26 cellular contexts compared by ENCODE assay signal in genomic region chr10:110548002-110548401, GRCh38.
"Had no signal": no experiment of that assay in that cellular context is flagged by ENCODE, and none has a peak within 500 bp of the region (broad histone marks: within the 10 kb centered on the region; RNA-seq: fewer than 3 reads in every experiment).

No MANE protein-coding gene starts in this region.

- DNase-seq: kidney; left colon; left lung; lower lobe of right lung; mammary epithelial cell; mesenchymal stem cell; naive B cell; natural killer cell; nephron progenitor cell; occipital lobe; ovary; right lobe of liver; stimulated activated CD4-positive, alpha-beta T cell treated with anti-CD3 and anti-CD28 coated beads, Interleukin-1b, Interleukin-23, amount 100 ng/mL, for 48 hours; stimulated activated CD4-positive, alpha-beta T cell treated with anti-CD3 and anti-CD28 coated beads, Interleukin-2, amount 100 ng/mL, for 48 hours; stimulated activated CD4-positive, alpha-beta T cell treated with anti-CD3 and anti-CD28 coated beads, Interleukin-4, amount 100 ng/mL, for 4 hours; stimulated activated CD8-positive, alpha-beta memory T cell treated with anti-CD3 and anti-CD28 coated beads, Interleukin-4, amount 100 ng/mL, for 48 hours; stimulated activated naive CD4-positive, alpha-beta T cell treated with Interleukin-2 at 50 U/mL for 16 hours; stimulated activated naive CD8-positive, alpha-beta T cell treated with anti-CD3 and anti-CD28 coated beads, Interleukin-15, amount 100 ng/mL, for 72 hours; substantia nigra; uterus had no signal

- H3K27me3 ChIP-seq: neural progenitor cell, ovary, right atrium auricular region, right lobe of liver, uterus had no signal

- H3K36me3 ChIP-seq: left lung, lower lobe of right lung, neural progenitor cell, neutrophil, ovary, right atrium auricular region, right lobe of liver, tibial nerve, uterus had no signal

- H3K27ac ChIP-seq: hepatocyte, left lung, lower lobe of right lung, neural progenitor cell, neutrophil, ovary, right atrium auricular region, right lobe of liver, tibial nerve, uterus had no signal

- H3K4me2 ChIP-seq: hepatocyte, neural progenitor cell, smooth muscle cell had no signal

- H3K4me3 ChIP-seq: hepatocyte, left lung, lower lobe of right lung, neural progenitor cell, ovary, right atrium auricular region, right lobe of liver, smooth muscle cell, tibial nerve, uterus had no signal

- H3K4me1 ChIP-seq: neural progenitor cell, right atrium auricular region, right lobe of liver, uterus had no signal

- H3K9ac ChIP-seq: neural progenitor cell had no signal

- H3K9me3 ChIP-seq: left lung, lower lobe of right lung, neutrophil, ovary, right atrium auricular region, right lobe of liver, tibial nerve, uterus had no signal

- H2AFZ ChIP-seq: hepatocyte, neural progenitor cell had no signal

- H3K79me2 ChIP-seq: hepatocyte had no signal
